18 cellular contexts compared by ENCODE assay signal in the genomic region with DNA sequence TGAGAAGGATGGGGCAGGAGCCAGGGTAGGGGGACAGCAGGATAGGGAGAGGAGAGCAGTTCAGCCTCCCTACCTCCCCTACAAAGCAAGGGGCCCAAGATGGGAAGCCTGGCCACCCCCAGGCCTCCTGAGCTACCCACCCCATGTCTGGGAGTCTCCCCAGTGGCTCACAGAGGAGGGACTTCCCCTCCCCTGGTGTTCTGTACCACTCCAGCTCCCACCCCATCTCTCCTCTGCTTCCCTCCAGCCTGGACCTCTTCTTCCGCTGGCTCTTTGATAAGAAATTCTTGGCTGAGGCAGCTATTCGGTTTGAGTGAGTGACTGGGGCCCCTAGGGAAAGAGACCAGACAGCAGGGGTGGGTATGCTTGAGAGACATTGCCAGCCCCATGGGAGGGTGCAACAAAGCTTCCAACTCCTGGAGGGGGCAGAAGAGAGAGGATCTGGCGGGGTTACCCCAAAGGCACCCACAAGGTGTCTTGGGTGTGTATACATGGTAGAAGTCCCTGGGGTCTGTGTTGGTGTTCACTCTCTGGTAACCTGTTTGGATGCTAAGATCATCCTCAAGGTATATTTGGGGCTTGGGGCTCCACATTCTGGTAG. TPM values are rescaled to one million over a fixed set of nuclear protein-coding genes. Genes with fewer than 3 reads are reported as not detected.
DNase-seq lines count a peak whose midpoint lies in the region; ATAC-seq and TF ChIP-seq lines count a peak whose summit lies in the region.
"Had no signal": no experiment of that assay in that cellular context is flagged by ENCODE, and none has a peak within 500 bp of the region (broad histone marks: within the 10 kb centered on the region; RNA-seq: fewer than 3 reads in every experiment).

No MANE protein-coding gene starts in this region.

- peak overlapping the region; percentile 31 for H3K27ac Mint-ChIP-seq in T-helper 1 cell treated with Interleukin-12 subunit alpha and Interleukin-12 subunit beta and Interleukin-4 antibody, amounts not matched to agents 30 μg/mL and 1 μg/mL, for 36 hours
- H3K27ac Mint-ChIP-seq in T-helper 17 cell (peak overlapping the region; percentile 78), WTC11 (no peak overlapping the region)

- no peak for DNase-seq in T-helper 1 cell
- DNase-seq in T-helper 17 cell: no peak
- DNase-seq in osteoblast (ENCODE audit: insufficient read length, low spot score, missing footprints): peak; percentile 87
- DNase-seq in NCI-H82 treated with DMSO at 0.1 percent for 48 hours (lab: John Stamatoyannopoulos, UW; ENCODE audit: unreplicated experiment): no peak
- DNase-seq in NCI-H1436 (lab: John Stamatoyannopoulos, UW): no peak
- no peak for DNase-seq in WTC11 (ENCODE audit: low spot score)
- DNase-seq: Calu3; CD4-positive, CD25-positive, alpha-beta regulatory T cell; DMS79; GM23248 had no signal

- H3K27me3 ChIP-seq in osteoblast (ENCODE audit: insufficient read depth, low read length): no peaks in the 10 kb centered on the region

- peaks cover 13% of the 10 kb centered on the region for H3K36me3 Mint-ChIP-seq in T-helper 1 cell treated with Interleukin-12 subunit alpha and Interleukin-12 subunit beta and Interleukin-4 antibody, amounts not matched to agents 30 μg/mL and 1 μg/mL, for 36 hours (ENCODE audit: low read depth)
- H3K36me3 Mint-ChIP-seq in T-helper 17 cell (ENCODE audit: low read depth) (peaks cover 7% of the 10 kb centered on the region), WTC11 (peaks cover 38% of the 10 kb centered on the region)

- ATAC-seq in T-helper 17 cell (no peak), HG03432 (IDR thresholded peaks at IDR 0.05; ENCODE audit: unreplicated experiment) (no peak), WTC11 (no peak)
- ATAC-seq: HCT116 had no signal

- CTCF ChIA-PET in WTC11 (lab: Charles Lee): interaction anchor here (0.9 to 1.7 kb wide), 2 partner anchors 17 to 22 kb away, joined by 3 to 5 read pairs; no protein-coding TSS in a partner anchor

- TF ChIP-seq CTCF in osteoblast (IDR thresholded peaks at IDR 0.05; ENCODE audit: extremely low read depth, low read depth, low read length) (no peak), WTC11 (IDR thresholded peaks at IDR 0.05) (no peak)

- H3K36me3 ChIP-seq in osteoblast (ENCODE audit: insufficient read depth, low read length): peaks cover 41% of the 10 kb centered on the region

- no peaks in the 10 kb centered on the region for H3K27me3 Mint-ChIP-seq in T-helper 1 cell treated with Interleukin-12 subunit alpha and Interleukin-12 subunit beta and Interleukin-4 antibody, amounts not matched to agents 30 μg/mL and 1 μg/mL, for 36 hours (ENCODE audit: low read depth)
- H3K27me3 Mint-ChIP-seq in T-helper 17 cell: no peaks in the 10 kb centered on the region
- H3K27me3 Mint-ChIP-seq in WTC11 (ENCODE audit: low read depth): no peaks in the 10 kb centered on the region
- H3K27me3 Mint-ChIP-seq: CD4-positive, CD25-positive, alpha-beta regulatory T cell; IgD-negative memory B cell had no signal

- POLR2A ChIA-PET in WTC11 (lab: Charles Lee): no interaction called here

- no peaks in the 10 kb centered on the region for H3K9me3 Mint-ChIP-seq in T-helper 1 cell treated with Interleukin-12 subunit alpha and Interleukin-12 subunit beta and Interleukin-4 antibody, amounts not matched to agents 30 μg/mL and 1 μg/mL, for 36 hours
- H3K9me3 Mint-ChIP-seq in WTC11: no peaks in the 10 kb centered on the region
- H3K9me3 Mint-ChIP-seq: IgD-negative memory B cell had no signal

- no peak overlapping the region for H3K4me3 Mint-ChIP-seq in T-helper 1 cell treated with Interleukin-12 subunit alpha and Interleukin-12 subunit beta and Interleukin-4 antibody, amounts not matched to agents 30 μg/mL and 1 μg/mL, for 36 hours
- no peak overlapping the region for H3K4me3 Mint-ChIP-seq in T-helper 17 cell
- no peak overlapping the region for H3K4me3 Mint-ChIP-seq in WTC11
- H3K4me3 Mint-ChIP-seq: IgD-negative memory B cell had no signal

- no peak overlapping the region for H3K27ac ChIP-seq in osteoblast (ENCODE audit: low read depth, low read length)
- H3K27ac ChIP-seq: 22Rv1, GM23248 had no signal

- H3K4me1 Mint-ChIP-seq in T-helper 1 cell treated with Interleukin-12 subunit alpha and Interleukin-12 subunit beta and Interleukin-4 antibody, amounts not matched to agents 30 μg/mL and 1 μg/mL, for 36 hours (ENCODE audit: low read depth): peaks cover 12% of the 10 kb centered on the region
- H3K4me1 Mint-ChIP-seq in T-helper 17 cell (peaks cover 15% of the 10 kb centered on the region), WTC11 (peaks cover 8% of the 10 kb centered on the region)

- H3K9me3 ChIP-seq in T-helper 17 cell (ENCODE audit: control insufficient read depth, low read length, poor library complexity, severe bottlenecking) (no peaks in the 10 kb centered on the region), osteoblast (ENCODE audit: low read depth, low read length) (no peaks in the 10 kb centered on the region)

- H2AFZ ChIP-seq in osteoblast (ENCODE audit: low read length): no peak overlapping the region
- H2AFZ ChIP-seq: GM23248 had no signal

- H3K4me1 ChIP-seq in osteoblast (ENCODE audit: insufficient read depth, low read length): no peaks in the 10 kb centered on the region

- no peak overlapping the region for H3K4me3 ChIP-seq in osteoblast (ENCODE audit: insufficient read depth, low read length)
- H3K4me3 ChIP-seq: GM23248 had no signal

- no peak overlapping the region for H3K4me2 ChIP-seq in osteoblast (ENCODE audit: insufficient read depth, low read length)

- no peaks in the 10 kb centered on the region for H3K79me2 ChIP-seq in osteoblast (ENCODE audit: insufficient read depth, low read length)

- peaks cover 18% of the 10 kb centered on the region for H4K20me1 ChIP-seq in osteoblast (ENCODE audit: insufficient read depth, low read length)

TF ChIP-seq in WTC11, 78 proteins besides CTCF, POLR2A, EP300 and RAD21:
- TF ChIP-seq KAT7 (CRISPR knock-in tag; IDR thresholded peaks at IDR 0.05; ENCODE audit: borderline replicate concordance) (no peak), MXD4 (CRISPR knock-in tag; IDR thresholded peaks at IDR 0.05; ENCODE audit: borderline replicate concordance) (no peak), PRRX2 (CRISPR knock-in tag; IDR thresholded peaks at IDR 0.05) (no peak), ATF1 (CRISPR knock-in tag; IDR thresholded peaks at IDR 0.05) (no peak), FOXJ3 (CRISPR knock-in tag; IDR thresholded peaks at IDR 0.05; ENCODE audit: borderline replicate concordance) (no peak)
- TF ChIP-seq, protein P1, sequence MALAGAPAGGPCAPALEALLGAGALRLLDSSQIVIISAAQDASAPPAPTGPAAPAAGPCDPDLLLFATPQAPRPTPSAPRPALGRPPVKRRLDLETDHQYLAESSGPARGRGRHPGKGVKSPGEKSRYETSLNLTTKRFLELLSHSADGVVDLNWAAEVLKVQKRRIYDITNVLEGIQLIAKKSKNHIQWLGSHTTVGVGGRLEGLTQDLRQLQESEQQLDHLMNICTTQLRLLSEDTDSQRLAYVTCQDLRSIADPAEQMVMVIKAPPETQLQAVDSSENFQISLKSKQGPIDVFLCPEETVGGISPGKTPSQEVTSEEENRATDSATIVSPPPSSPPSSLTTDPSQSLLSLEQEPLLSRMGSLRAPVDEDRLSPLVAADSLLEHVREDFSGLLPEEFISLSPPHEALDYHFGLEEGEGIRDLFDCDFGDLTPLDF (CRISPR knock-in tag; IDR thresholded peaks at IDR 0.05): no peak

RNA-seq across cellular contexts. Expression of a gene that starts 8.2 kb away (rescaled TPM):
- total RNA-seq in T-helper 17 cell (1 to 10 TPM in 1 of 2 donors, under 1 TPM in 1; 0.26 to 1.0 TPM), osteoblast (not detected in 2 replicates), WTC11 (2021) (2.3 to 3.3 TPM (median 3.2 TPM) in 3 replicates)
- total RNA-seq: A673; Calu3; CD4-positive, CD25-positive, alpha-beta regulatory T cell; G401; GM23248; HT-29 had no signal

RNA-seq across cellular contexts. Expression of a gene that starts 23.1 kb away (rescaled TPM):
- total RNA-seq in T-helper 17 cell: 10 to 100 TPM; 25.6 to 27.1 TPM
- total RNA-seq in osteoblast: 32.7 and 36.6 TPM in 2 replicates
- total RNA-seq in WTC11 (2021): 72.8 to 75.2 TPM (median 74.0 TPM) in 3 replicates

RNA-seq across cellular contexts. Expression of a gene that starts 23.2 kb away (rescaled TPM):
- 10 to 100 TPM; 13.2 to 13.7 TPM for total RNA-seq in T-helper 17 cell
- total RNA-seq in osteoblast: 47.7 and 49.9 TPM in 2 replicates
- total RNA-seq in WTC11 (2021): 70.0 to 74.2 TPM (median 74.2 TPM) in 3 replicates
